Comparison of ENCODE assay signal across 12 cellular contexts in the genomic region with DNA sequence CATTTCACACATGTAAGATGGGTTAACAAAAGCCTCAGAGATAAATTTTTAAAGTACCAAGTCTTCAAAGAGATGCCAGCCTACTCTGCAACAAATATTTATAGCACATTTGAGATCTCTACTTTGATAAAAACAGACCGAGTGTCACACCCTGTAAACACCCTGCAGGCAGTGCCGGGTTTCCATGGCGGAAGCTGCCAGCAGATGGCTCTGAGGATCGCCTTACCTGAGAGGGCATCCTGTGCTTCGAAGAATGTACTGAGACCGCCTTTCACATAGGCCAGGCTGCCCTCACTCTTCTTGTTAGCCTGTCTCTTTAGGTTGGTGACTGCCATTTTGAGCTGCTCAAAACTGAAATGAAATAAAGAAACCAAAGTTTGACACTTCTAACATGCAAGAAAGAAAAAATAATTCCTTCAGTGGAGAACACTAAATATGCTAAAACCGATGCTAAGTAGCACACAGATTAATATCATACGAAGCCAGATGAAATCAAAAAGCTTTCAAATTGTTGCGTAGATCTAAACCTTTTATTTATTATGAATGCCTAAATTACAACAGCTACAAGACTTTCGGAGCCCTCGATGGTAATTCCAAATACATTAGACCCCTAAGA. TPM values are rescaled to one million over a fixed set of nuclear protein-coding genes. Genes with fewer than 3 reads are reported as not detected.
DNase-seq lines count a peak whose midpoint lies in the region; ATAC-seq, FAIRE-seq and TF ChIP-seq lines count a peak whose summit lies in the region.
"Had no signal": no experiment of that assay in that cellular context is flagged by ENCODE, and none has a peak within 500 bp of the region (broad histone marks: within the 10 kb centered on the region; RNA-seq: fewer than 3 reads in every experiment).

No MANE protein-coding gene starts in this region.

- H3K36me3 ChIP-seq in H7 (replicated peaks; ENCODE audit: control insufficient read depth, insufficient read depth, low read length) (no peaks in the 10 kb centered on the region), keratinocyte (ENCODE audit: control insufficient read depth in 2 of 2, extremely low read depth in 1 of 2, insufficient read depth in 2 of 2, low read length in 2 of 2) (peaks cover 0 to 8% of the 10 kb centered on the region in 2 experiments)

- peak; percentile 78 for FAIRE-seq in keratinocyte (lab: Jason Lieb, UNC)

- ATAC-seq in GM18870 (IDR thresholded peaks at IDR 0.05; ENCODE audit: unreplicated experiment), result no peak
- ATAC-seq: stimulated activated naive B cell treated with anti-CD40 and anti-IgM and Interleukin-4, amounts not matched to agents 10 μg/mL and 1 μg/mL and 100 μg/mL, for 72 hours had no signal

- H3K4me1 ChIP-seq in keratinocyte (ENCODE audit: control insufficient read depth, extremely low read depth, insufficient read depth, low read length), result peaks cover 6% of the 10 kb centered on the region

- no peak overlapping the region for H3K4me3 ChIP-seq in H7 (ENCODE audit: insufficient read depth, low read depth, low read length)
- no peak overlapping the region for H3K4me3 ChIP-seq in keratinocyte (ENCODE audit: control insufficient read depth in 2 of 3, extremely low read depth in 1 of 3, insufficient read depth in 2 of 3, low read depth in 1 of 3, low read length in 3 of 3)
- H3K4me3 ChIP-seq: dorsolateral prefrontal cortex had no signal

- H3K27me3 ChIP-seq in H7 (ENCODE audit: control insufficient read depth, insufficient read depth, low read length) (no peaks in the 10 kb centered on the region), keratinocyte (ENCODE audit: control insufficient read depth, extremely low read depth, insufficient read depth, low read length) (no peaks in the 10 kb centered on the region)
- H3K27me3 ChIP-seq: dorsolateral prefrontal cortex had no signal

- no peak overlapping the region for H3K9ac ChIP-seq in keratinocyte (ENCODE audit: control insufficient read depth, extremely low read depth, insufficient read depth, low read length)

- H3K9me3 ChIP-seq in keratinocyte (ENCODE audit: control insufficient read depth, low read depth, low read length), result no peaks in the 10 kb centered on the region

- H3K4me2 ChIP-seq in keratinocyte (ENCODE audit: control insufficient read depth, extremely low read depth, insufficient read depth, low read depth, low read length), result no peak overlapping the region

- H3K27ac ChIP-seq in keratinocyte (ENCODE audit: control insufficient read depth, insufficient read depth, low read length), result no peak overlapping the region
- H3K27ac ChIP-seq: dorsolateral prefrontal cortex had no signal

- dilution Hi-C loops in keratinocyte (cut with MboI; ENCODE audit: extremely low pct_ligation_motif_present, low sequenced_read_pairs), result no loop called here

- H3K79me2 ChIP-seq in keratinocyte (ENCODE audit: control insufficient read depth, insufficient read depth, low read length), result no peaks in the 10 kb centered on the region

- peak; percentile 69 for DNase-seq in COR-L47 (lab: John Stamatoyannopoulos, UW)
- peak; percentile 82 for DNase-seq in H7
- DNase-seq in SHP77 treated with DMSO at 0.1 percent for 48 hours (lab: John Stamatoyannopoulos, UW), result peak; percentile 17
- DNase-seq in keratinocyte (ENCODE audit: low read depth, low spot score), result no peak
- no peak for DNase-seq in activated CD8-positive, alpha-beta memory T cell treated with anti-CD3 and anti-CD28 coated beads for 24 hours
- DNase-seq in NCI-H345 (lab: John Stamatoyannopoulos, UW), result no peak
- DNase-seq: activated naive CD4-positive, alpha-beta T cell treated with anti-CD3 and anti-CD28 coated beads, Interleukin-2, amount 10 ng/mL, durations not matched to agents 7 days and 5 days; NCI-H1694 treated with DMSO at 0.1 percent for 48 hours; Right ventricle myocardium superior; stimulated activated naive B cell treated with anti-CD40 and anti-IgM and Interleukin-4, amounts not matched to agents 10 μg/mL and 1 μg/mL and 100 μg/mL, for 72 hours had no signal

- no peaks in the 10 kb centered on the region for H3K9me1 ChIP-seq in keratinocyte (ENCODE audit: control insufficient read depth, extremely low read depth, insufficient read depth, low read length)

- H4K20me1 ChIP-seq in keratinocyte (ENCODE audit: control insufficient read depth, extremely low read depth, insufficient read depth, low read length), result peaks cover 6% of the 10 kb centered on the region

- no peak overlapping the region for H2AFZ ChIP-seq in keratinocyte (ENCODE audit: control insufficient read depth, low read length)

- peak; percentile 62 to 87 (median 70) for TF ChIP-seq CTCF in keratinocyte (optimal IDR thresholded peaks at IDR 0.05 in 1 of 3, IDR thresholded peaks at IDR 0.05 in 1 of 3, conservative IDR thresholded peaks at IDR 0.05 in 1 of 3; ENCODE audit: extremely low read depth in 1 of 3, insufficient read depth in 2 of 3, low read length in 3 of 3)

RNA-seq across cellular contexts. Expression of a gene that starts 39.3 kb away (rescaled TPM):
- total RNA-seq in H7 (2014; rRNA removed; shearing (Covaris generic)), result 0.22 and 1.1 TPM in 2 replicates
- 0.05 to 0.13 TPM (median 0.12 TPM) in 3 replicates for polyA plus RNA-seq in keratinocyte
- not detected for polyA plus RNA-seq in keratinocyte (2011; ENCODE audit: low read depth)
- not detected in 2 replicates for polyA plus RNA-seq in keratinocyte (2011; cell fraction: cytosol; rRNA removed)
- polyA plus RNA-seq in keratinocyte (2011; cell fraction: nucleus; rRNA removed), result 0.47 and 0.48 TPM in 2 replicates
- 0.38 TPM in 1 of 2 replicates, not detected in the other for polyA plus RNA-seq in keratinocyte (2012; ENCODE audit: low replicate concordance)
- 0.30 to 0.35 TPM (median 0.33 TPM) in 3 replicates for polyA minus RNA-seq in keratinocyte
- polyA minus RNA-seq in keratinocyte (2011; cell fraction: cytosol; rRNA and poly(A)+ RNA removed), result not detected
- polyA minus RNA-seq in keratinocyte (2011; cell fraction: nucleus; rRNA and poly(A)+ RNA removed), result 2.6 and 2.7 TPM in 2 replicates
- total RNA-seq: Right ventricle myocardium superior had no signal

Comparison
In these comparisons a context has a peak if more than half of its experiments do, and no peak if none do; other contexts are left out.
1. DNase-seq: peak in COR-L47 (single experiment), H7 (single experiment) and SHP77 treated with DMSO at 0.1 percent for 48 hours (single experiment); none in keratinocyte (single experiment), activated CD8-positive, alpha-beta memory T cell treated with anti-CD3 and anti-CD28 coated beads for 24 hours (single experiment) and NCI-H345 (single experiment).